13 cellular contexts compared by ENCODE assay signal in the genomic region with DNA sequence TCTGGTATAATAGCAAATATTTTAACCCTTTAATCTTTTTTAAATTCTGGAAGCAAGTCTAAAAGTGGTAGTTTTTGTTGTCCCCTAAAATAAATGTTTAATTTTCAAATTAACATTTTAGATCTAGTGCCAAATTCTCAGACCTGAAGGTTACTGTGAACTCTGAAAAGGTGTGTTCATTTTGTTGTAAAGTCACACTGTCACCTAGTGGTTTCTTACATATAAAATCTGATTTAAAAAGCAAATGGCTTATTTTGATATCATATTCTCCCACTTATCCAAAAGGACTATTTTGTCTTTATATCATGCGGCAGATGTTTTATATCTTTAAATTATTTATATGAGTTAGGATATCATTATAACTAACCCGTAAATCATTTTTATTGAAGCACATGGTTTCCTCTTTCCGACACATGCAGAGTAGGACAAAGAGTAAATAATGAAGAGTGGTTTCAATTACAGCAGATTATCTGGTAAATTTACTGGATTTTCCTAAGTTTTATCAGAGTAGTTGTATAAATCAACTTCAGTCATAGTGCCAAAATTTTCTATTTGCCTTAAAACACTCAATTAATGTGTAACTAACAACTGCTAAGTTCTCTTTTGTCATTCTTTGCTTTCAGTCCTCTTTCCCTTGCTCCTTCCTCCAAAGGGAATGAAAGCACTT.
"Had no signal": no experiment of that assay in that cellular context is flagged by ENCODE, and none has a peak within 500 bp of the region (broad histone marks: within the 10 kb centered on the region; RNA-seq: fewer than 3 reads in every experiment).

No MANE protein-coding gene starts in this region.

- H3K4me3 Mint-ChIP-seq: activated CD4-positive, alpha-beta T cell treated with anti-CD3 and anti-CD28 coated beads, Interleukin-2, amount 10 ng/mL, durations not matched to agents 7 days and 5 days; activated naive CD8-positive, alpha-beta T cell; activated T-cell treated with anti-CD3 and anti-CD28 coated beads, Interleukin-2, amount 50 U/mL, for 72 hours; stimulated activated effector memory CD8-positive, alpha-beta T cell treated with anti-CD3 and anti-CD28 coated beads, Interleukin-12 subunit alpha, Interleukin-12 subunit beta, amount 100 ng/mL, for 72 hours had no signal

- H3K9me3 Mint-ChIP-seq: activated CD4-positive, alpha-beta T cell treated with anti-CD3 and anti-CD28 coated beads, Interleukin-2, amount 10 ng/mL, durations not matched to agents 7 days and 5 days; activated T-cell treated with anti-CD3 and anti-CD28 coated beads, Interleukin-2, amount 50 U/mL, for 72 hours had no signal

- H3K27ac ChIP-seq: esophagus squamous epithelium had no signal

- H3K27me3 ChIP-seq: esophagus squamous epithelium had no signal

- H3K36me3 ChIP-seq: esophagus squamous epithelium had no signal

- H3K27ac Mint-ChIP-seq: activated CD4-positive, alpha-beta T cell treated with anti-CD3 and anti-CD28 coated beads, Interleukin-2, amount 10 ng/mL, durations not matched to agents 7 days and 5 days; activated naive CD8-positive, alpha-beta T cell; activated T-cell treated with anti-CD3 and anti-CD28 coated beads, Interleukin-2, amount 50 U/mL, for 72 hours; stimulated activated effector memory CD8-positive, alpha-beta T cell treated with anti-CD3 and anti-CD28 coated beads, Interleukin-12 subunit alpha, Interleukin-12 subunit beta, amount 100 ng/mL, for 72 hours had no signal

- H3K27me3 Mint-ChIP-seq: activated CD4-positive, alpha-beta T cell treated with anti-CD3 and anti-CD28 coated beads, Interleukin-2, amount 10 ng/mL, durations not matched to agents 7 days and 5 days had no signal

- H3K36me3 Mint-ChIP-seq: activated naive CD8-positive, alpha-beta T cell; stimulated activated effector memory CD8-positive, alpha-beta T cell treated with anti-CD3 and anti-CD28 coated beads, Interleukin-12 subunit alpha, Interleukin-12 subunit beta, amount 100 ng/mL, for 72 hours had no signal

- DNase-seq: activated CD4-positive, alpha-beta T cell treated with anti-CD3 and anti-CD28 coated beads, Interleukin-2, amount 10 ng/mL, durations not matched to agents 7 days and 5 days; activated CD4-positive, CD25-positive, alpha-beta regulatory T cell; activated CD8-positive, alpha-beta memory T cell treated with anti-CD3 and anti-CD28 coated beads, Interleukin-2, amount 50 U/mL, for 48 hours; activated gamma-delta T cell treated with Interleukin-2 at 50 U/mL for 16 hours; activated T-cell treated with anti-CD3 and anti-CD28 coated beads, Interleukin-2, amount 50 U/mL, for 72 hours; amniotic stem cell; esophagus squamous epithelium; glutamatergic neuron; mesendoderm; stimulated activated CD4-positive, alpha-beta T cell treated with anti-CD3 and anti-CD28 coated beads, Interleukin-12 subunit alpha, Interleukin-12 subunit beta, amount 100 ng/mL, for 4 hours; T-helper 2 cell had no signal

- H3K4me1 ChIP-seq: esophagus squamous epithelium had no signal

- H3K4me1 Mint-ChIP-seq: activated CD4-positive, alpha-beta T cell treated with anti-CD3 and anti-CD28 coated beads, Interleukin-2, amount 10 ng/mL, durations not matched to agents 7 days and 5 days; stimulated activated effector memory CD8-positive, alpha-beta T cell treated with anti-CD3 and anti-CD28 coated beads, Interleukin-12 subunit alpha, Interleukin-12 subunit beta, amount 100 ng/mL, for 72 hours had no signal

- H3K9me3 ChIP-seq: esophagus squamous epithelium had no signal

- H3K4me3 ChIP-seq: esophagus squamous epithelium had no signal
